In genomic region chr4:102137217-102137616, GRCh38 we compare ENCODE assay signal across 20 cellular contexts.
DNase-seq lines count a peak whose midpoint lies in the region; ATAC-seq, FAIRE-seq and TF ChIP-seq lines count a peak whose summit lies in the region.
"Had no signal": no experiment of that assay in that cellular context is flagged by ENCODE, and none has a peak within 500 bp of the region (broad histone marks: within the 10 kb centered on the region; RNA-seq: fewer than 3 reads in every experiment).

No MANE protein-coding gene starts in this region.

- no peak overlapping the region for H3K4me3 Mint-ChIP-seq in GM23338
- H3K4me3 Mint-ChIP-seq: CD4-positive, alpha-beta T cell; HFFc6; IgD-negative memory B cell had no signal

- no peak overlapping the region for H2AK5ac ChIP-seq in trophoblast cell (ENCODE audit: low read length)

- no peak overlapping the region for H3K23ac ChIP-seq in trophoblast cell (ENCODE audit: low read length)

- H3K27ac Mint-ChIP-seq in GM23338: no peak overlapping the region
- H3K27ac Mint-ChIP-seq: CD4-positive, alpha-beta T cell; HFFc6; IgD-negative memory B cell had no signal

- TF ChIP-seq CTCF in GM23338 (conservative IDR thresholded peaks at IDR 0.05; ENCODE audit: low read depth in 2 of 2) (no peak), HCT116 (IDR thresholded peaks at IDR 0.05 in 2 of 3, conservative IDR thresholded peaks at IDR 0.05 in 1 of 3; ENCODE audit: borderline replicate concordance in 1 of 3, insufficient read depth in 1 of 3, low read depth in 2 of 3, low read length in 2 of 3) (no peak), GM12878 (IDR thresholded peaks at IDR 0.05 in 2 of 3, conservative IDR thresholded peaks at IDR 0.05 in 1 of 3; ENCODE audit: control insufficient read depth in 2 of 3, extremely low read depth in 1 of 3, insufficient read depth in 1 of 3, low read depth in 3 of 3, low read length in 3 of 3) (no peak)

- H4K20me1 ChIP-seq in GM23338 (replicated peaks; ENCODE audit: insufficient read depth) (no peaks in the 10 kb centered on the region), HCT116 (ENCODE audit: insufficient read depth) (no peaks in the 10 kb centered on the region), GM12878 (ENCODE audit: control insufficient read depth, insufficient read depth) (no peaks in the 10 kb centered on the region)

- H3K9ac ChIP-seq in HCT116 (ENCODE audit: low read length) (no peak overlapping the region), GM12878 (ENCODE audit: control insufficient read depth, insufficient read depth, low read length) (no peak overlapping the region), trophoblast cell (ENCODE audit: low read length) (peak overlapping the region; percentile 18)
- H3K9ac ChIP-seq: KMS-11 had no signal

- DNase-seq in GM23338 (ENCODE audit: low spot score): no peak
- no peak for DNase-seq in HCT116 (ENCODE audit: low read depth, low spot score)
- no peak for DNase-seq in GM12878 (ENCODE audit: low read depth, low spot score)
- DNase-seq in trophoblast cell: no peak
- DNase-seq in glomerular visceral epithelial cell (ENCODE audit: extremely low spot score): no peak
- DNase-seq in NCI-H2029 (lab: John Stamatoyannopoulos, UW): no peak
- no peak for DNase-seq in cerebellum (ENCODE audit: low spot score)
- DNase-seq: AML-193; Caco-2; CD4-positive, alpha-beta T cell; GOT3; HFFc6 had no signal

- no peak overlapping the region for H4K91ac ChIP-seq in trophoblast cell (ENCODE audit: low read depth, low read length)

- no peak overlapping the region for H2BK12ac ChIP-seq in trophoblast cell (ENCODE audit: low read length)

- H3K9me2 ChIP-seq in GM23338 (ENCODE audit: insufficient read depth) (no peaks in the 10 kb centered on the region), HCT116 (ENCODE audit: insufficient read depth) (no peaks in the 10 kb centered on the region)

- H3K27me3 Mint-ChIP-seq in GM23338 (ENCODE audit: insufficient read depth, low read depth, poor library complexity): peaks cover 3% of the 10 kb centered on the region
- H3K27me3 Mint-ChIP-seq: CD4-positive, alpha-beta T cell had no signal

- H3K9me3 ChIP-seq in HCT116 (ENCODE audit: control insufficient read depth in 1 of 2, insufficient read depth in 1 of 2, low read depth in 1 of 2, low read length in 2 of 2) (no peaks in the 10 kb centered on the region), GM12878 (replicated peaks; ENCODE audit: control insufficient read depth, insufficient read depth, low read length) (no peaks in the 10 kb centered on the region), trophoblast cell (ENCODE audit: insufficient read depth, low read depth, low read length) (no peaks in the 10 kb centered on the region)
- H3K9me3 ChIP-seq: Caco-2, HAP-1 had no signal

- no peaks in the 10 kb centered on the region; the same call in 2 of the 3 replicates for H3K36me3 Mint-ChIP-seq in GM23338 (ENCODE audit: low read depth)

- 66% methylated on average over 2 of the region's 2 CpGs for WGBS in GM12878 (ENCODE audit: insufficient coverage, insufficient replicate concordance, low lambda C conversion rate, missing lambda C conversion rate)
- WGBS in trophoblast cell (ENCODE audit: extremely low coverage, insufficient coverage, insufficient read length): no CpG with 5 or more reads among the region's 2 CpGs

- no peak for TF ChIP-seq RAD21 in HCT116 (IDR thresholded peaks at IDR 0.05; ENCODE audit: low read depth)
- no peak for TF ChIP-seq RAD21 in GM12878 (IDR thresholded peaks at IDR 0.05; ENCODE audit: insufficient read depth, low read depth, low read length)

- SMC1A ChIA-PET in GM12878 (lab: Charles Lee; ENCODE audit: uncharacterized antibody, unreplicated experiment): interaction anchor here (1.8 kb wide), 1 partner anchor 10 kb away, joined by 3 read pairs; no protein-coding TSS in a partner anchor

- H3K4me3 ChIP-seq in GM23338 (no peak overlapping the region), HCT116 (replicated peaks in 1 of 2; ENCODE audit: low read depth in 1 of 2, low read length in 2 of 2) (no peak overlapping the region), GM12878 (no peak overlapping the region), trophoblast cell (ENCODE audit: low read depth, low read length) (no peak overlapping the region)
- H3K4me3 ChIP-seq: HAP-1 had no signal

- H3K9me3 Mint-ChIP-seq in GM23338: no peaks in the 10 kb centered on the region
- H3K9me3 Mint-ChIP-seq: CD4-positive, alpha-beta T cell; IgD-negative memory B cell had no signal

- no peak for FAIRE-seq in GM12878 (lab: Jason Lieb, UNC)
- FAIRE-seq: A204.1, D721Med, G401.6 had no signal

- no peak overlapping the region for H2BK120ac ChIP-seq in trophoblast cell (ENCODE audit: insufficient read depth, low read length, poor library complexity)

- H2AFZ ChIP-seq in GM23338: no peak overlapping the region
- no peak overlapping the region for H2AFZ ChIP-seq in HCT116 (ENCODE audit: low read depth, low read length, poor library complexity, severe bottlenecking)
- H2AFZ ChIP-seq in GM12878 (ENCODE audit: control insufficient read depth, low read depth, low read length): no peak overlapping the region
- H2AFZ ChIP-seq in trophoblast cell (ENCODE audit: insufficient read depth, low read length, poor library complexity): no peak overlapping the region

- RAD21 ChIA-PET in HCT116 (lab: Charles Lee; ENCODE audit: low non-redundant PET in 1 of 2, low total read pairs in 2 of 2, uncharacterized antibody in 2 of 2, unreplicated experiment in 2 of 2): no interaction called here
- RAD21 ChIA-PET in GM12878 (lab: Charles Lee; ENCODE audit: unreplicated experiment): no interaction called here

- no peak overlapping the region for H4K8ac ChIP-seq in trophoblast cell (ENCODE audit: low read depth, low read length)

- POLR2A ChIA-PET in HCT116 (lab: Charles Lee) (no interaction called here), GM12878 (lab: Charles Lee) (no interaction called here)

- no peaks in the 10 kb centered on the region for H3F3A ChIP-seq in GM23338 (replicated peaks; ENCODE audit: low read depth)

- BruUV-seq in HCT116 (replicated peaks; lab: Mats Ljungman, UMichigan) (no TSS peak), GM12878 (replicated peaks; lab: Mats Ljungman, UMichigan) (no TSS peak)

- TF ChIP-seq EP300 in GM12878 (IDR thresholded peaks at IDR 0.05; ENCODE audit: borderline replicate concordance in 1 of 2, control insufficient read depth in 1 of 2, low read depth in 2 of 2, low read length in 2 of 2): no peak

- H3K4me1 ChIP-seq in GM23338 (ENCODE audit: insufficient read depth) (no peaks in the 10 kb centered on the region), HCT116 (ENCODE audit: control insufficient read depth in 1 of 2, insufficient read depth in 2 of 2, low read length in 2 of 2) (peaks cover 0 to 15% of the 10 kb centered on the region in 2 experiments; a peak in 2 of 4 replicates), GM12878 (ENCODE audit: control insufficient read depth, insufficient read depth, low read length) (no peaks in the 10 kb centered on the region), trophoblast cell (ENCODE audit: control insufficient read depth in 1 of 2, insufficient read depth in 2 of 2, low read length in 2 of 2) (no peaks in the 10 kb centered on the region)
- H3K4me1 ChIP-seq: Caco-2, HAP-1 had no signal

- no peaks in the 10 kb centered on the region for H3K27me3 ChIP-seq in GM23338 (ENCODE audit: insufficient read depth)
- no peaks in the 10 kb centered on the region for H3K27me3 ChIP-seq in HCT116 (ENCODE audit: insufficient read depth, low read length)
- H3K27me3 ChIP-seq in GM12878 (replicated peaks in 1 of 2; ENCODE audit: control insufficient read depth in 2 of 2, insufficient read depth in 2 of 2, low read length in 1 of 2): no peaks in the 10 kb centered on the region
- no peaks in the 10 kb centered on the region for H3K27me3 ChIP-seq in trophoblast cell (ENCODE audit: insufficient read depth, low read length)

- no peak for TF ChIP-seq POLR2A in HCT116 (IDR thresholded peaks at IDR 0.05; ENCODE audit: borderline replicate concordance, extremely low read depth, insufficient read depth, insufficient read length)
- no peak for TF ChIP-seq POLR2A in GM12878 (IDR thresholded peaks at IDR 0.05; ENCODE audit: low read depth, low read length)

- H3K4me1 Mint-ChIP-seq in GM23338: peaks cover 4% of the 10 kb centered on the region; the same call in 2 of the 3 replicates
- H3K4me1 Mint-ChIP-seq: IgD-negative memory B cell had no signal

- H3K18ac ChIP-seq in trophoblast cell (ENCODE audit: low read length): no peak overlapping the region

- H3K4me2 ChIP-seq in GM23338: no peak overlapping the region
- H3K4me2 ChIP-seq in HCT116 (ENCODE audit: low read length): no peak overlapping the region
- H3K4me2 ChIP-seq in GM12878 (ENCODE audit: control insufficient read depth, insufficient read depth): no peak overlapping the region
- no peak overlapping the region for H3K4me2 ChIP-seq in trophoblast cell (ENCODE audit: low read length)
- H3K4me2 ChIP-seq: KMS-11 had no signal

- H3K27ac ChIP-seq in GM23338 (ENCODE audit: low read depth): no peak overlapping the region
- H3K27ac ChIP-seq in HCT116 (ENCODE audit: low read depth, low read length): no peak overlapping the region
- H3K27ac ChIP-seq in GM12878 (ENCODE audit: control insufficient read depth, insufficient read depth): no peak overlapping the region
- H3K27ac ChIP-seq in trophoblast cell (ENCODE audit: low read depth, low read length): no peak overlapping the region
- H3K27ac ChIP-seq: C4-2B, HL-60, KMS-11 had no signal

- ATAC-seq in GM23338 (no peak), HCT116 (no peak), GM12878 (no peak)

- no peaks in the 10 kb centered on the region for H3K79me2 ChIP-seq in GM23338 (replicated peaks; ENCODE audit: insufficient read depth)
- H3K79me2 ChIP-seq in HCT116 (ENCODE audit: insufficient read depth, low read length): no peaks in the 10 kb centered on the region
- H3K79me2 ChIP-seq in GM12878 (ENCODE audit: control insufficient read depth, insufficient read depth, low read length): no peaks in the 10 kb centered on the region
- no peaks in the 10 kb centered on the region for H3K79me2 ChIP-seq in trophoblast cell (ENCODE audit: control insufficient read depth, insufficient read depth, low read length, poor library complexity)

- no peak overlapping the region for H3K14ac ChIP-seq in trophoblast cell (ENCODE audit: low read length)

- in situ Hi-C loops in GM12878 (cut with MboI): no loop called here

- H4K12ac ChIP-seq in trophoblast cell (ENCODE audit: low read depth, low read length): no peak overlapping the region

- intact Hi-C loops in HCT116 (cut with micrococcal nuclease): no loop called here
- intact Hi-C loops in GM12878 (cut with micrococcal nuclease; ENCODE audit: unreplicated experiment): no loop called here

- no peaks in the 10 kb centered on the region for H3K79me1 ChIP-seq in trophoblast cell (ENCODE audit: low read length)

- H2BK5ac ChIP-seq in trophoblast cell (ENCODE audit: low read depth, low read length, poor library complexity): no peak overlapping the region

- CTCF ChIA-PET in HCT116 (lab: Charles Lee) (no interaction called here), GM12878 (lab: Yijun Ruan, JAX) (no interaction called here)

- no peaks in the 10 kb centered on the region for H3K36me3 ChIP-seq in GM23338 (ENCODE audit: insufficient read depth)
- no peaks in the 10 kb centered on the region for H3K36me3 ChIP-seq in HCT116 (ENCODE audit: control insufficient read depth in 1 of 2, insufficient read depth in 2 of 2, low read length in 2 of 2)
- H3K36me3 ChIP-seq in GM12878 (ENCODE audit: control insufficient read depth in 2 of 2, insufficient read depth in 2 of 2, low read length in 1 of 2): no peaks in the 10 kb centered on the region
- H3K36me3 ChIP-seq in trophoblast cell (ENCODE audit: control insufficient read depth in 1 of 2, insufficient read depth in 2 of 2, low read length in 2 of 2): no peaks in the 10 kb centered on the region
- H3K36me3 ChIP-seq: HAP-1 had no signal

- H3K4ac ChIP-seq in trophoblast cell (ENCODE audit: low read depth, low read length): no peak overlapping the region
